15 cellular contexts compared by ENCODE assay signal in genomic region chr14:88985654-88986053, GRCh38.
DNase-seq lines count a peak whose midpoint lies in the region; ATAC-seq, FAIRE-seq and TF ChIP-seq lines count a peak whose summit lies in the region.
"Had no signal": no experiment of that assay in that cellular context is flagged by ENCODE, and none has a peak within 500 bp of the region (broad histone marks: within the 10 kb centered on the region; RNA-seq: fewer than 3 reads in every experiment).

No MANE protein-coding gene starts in this region.

- H3K4me1 Mint-ChIP-seq in astrocyte (ENCODE audit: low read depth, unreplicated experiment): peaks cover 16% of the 10 kb centered on the region

- H3K27me3 ChIP-seq in astrocyte (ENCODE audit: insufficient read depth, low read length) (no peaks in the 10 kb centered on the region), keratinocyte (ENCODE audit: control insufficient read depth, extremely low read depth, insufficient read depth, low read length) (no peaks in the 10 kb centered on the region)

- no peak for ATAC-seq in HG02678 (IDR thresholded peaks at IDR 0.05; ENCODE audit: unreplicated experiment)
- ATAC-seq: HepG2, Right ventricle myocardium inferior had no signal

- H3K4me2 ChIP-seq in astrocyte (ENCODE audit: low read length) (peak overlapping the region; percentile 32), keratinocyte (ENCODE audit: control insufficient read depth, extremely low read depth, insufficient read depth, low read depth, low read length) (no peak overlapping the region)

- dilution Hi-C loops in keratinocyte (cut with MboI; ENCODE audit: extremely low pct_ligation_motif_present, low sequenced_read_pairs): no loop called here

- no peaks in the 10 kb centered on the region for H3K27me3 Mint-ChIP-seq in astrocyte (ENCODE audit: low read depth, unreplicated experiment)

- H3K79me2 ChIP-seq in astrocyte (ENCODE audit: insufficient read depth, low read length) (no peaks in the 10 kb centered on the region), keratinocyte (ENCODE audit: control insufficient read depth, insufficient read depth, low read length) (no peaks in the 10 kb centered on the region)

- H3K4me3 Mint-ChIP-seq in astrocyte (ENCODE audit: unreplicated experiment): no peak overlapping the region
- H3K4me3 Mint-ChIP-seq: HFFc6 had no signal

- peaks cover 4% of the 10 kb centered on the region for H3K9me3 ChIP-seq in astrocyte (ENCODE audit: insufficient read depth, low read depth, low read length)
- H3K9me3 ChIP-seq in keratinocyte (ENCODE audit: control insufficient read depth, low read depth, low read length): peaks cover 12% of the 10 kb centered on the region

- peak; percentile 98 for DNase-seq in DMS 273 (lab: John Stamatoyannopoulos, UW; ENCODE audit: unreplicated experiment)
- DNase-seq in NCI-H524 (lab: John Stamatoyannopoulos, UW): peak; percentile 100
- DNase-seq in astrocyte (ENCODE audit: low read depth): no peak
- DNase-seq in keratinocyte (ENCODE audit: low read depth, low spot score): no peak
- DNase-seq in HuH-7.5 (ENCODE audit: low spot score): no peak
- DNase-seq in NCI-H1436 (lab: John Stamatoyannopoulos, UW): no peak
- DNase-seq: AML-193, COR-L47, NCI-H1048, NCI-H1694 had no signal

- no peak overlapping the region for H3K27ac Mint-ChIP-seq in astrocyte (ENCODE audit: unreplicated experiment)
- H3K27ac Mint-ChIP-seq: HFFc6 had no signal

- H3K9ac ChIP-seq in astrocyte (ENCODE audit: low read length) (no peak overlapping the region), keratinocyte (ENCODE audit: control insufficient read depth, extremely low read depth, insufficient read depth, low read length) (no peak overlapping the region)

- H4K20me1 ChIP-seq in astrocyte (ENCODE audit: insufficient read depth, low read length): no peaks in the 10 kb centered on the region
- no peaks in the 10 kb centered on the region for H4K20me1 ChIP-seq in keratinocyte (ENCODE audit: control insufficient read depth, extremely low read depth, insufficient read depth, low read length)

- FAIRE-seq in astrocyte (lab: Jason Lieb, UNC): no peak
- FAIRE-seq in keratinocyte (lab: Jason Lieb, UNC): no peak
- FAIRE-seq: H1, HepG2 had no signal

- peaks cover 5% of the 10 kb centered on the region for H3K9me3 Mint-ChIP-seq in astrocyte (ENCODE audit: unreplicated experiment)
- H3K9me3 Mint-ChIP-seq: HFFc6 had no signal

- H3K4me3 ChIP-seq in astrocyte (ENCODE audit: insufficient read depth, low read depth, low read length): no peak overlapping the region
- no peak overlapping the region for H3K4me3 ChIP-seq in keratinocyte (ENCODE audit: control insufficient read depth in 2 of 3, extremely low read depth in 1 of 3, insufficient read depth in 2 of 3, low read depth in 1 of 3, low read length in 3 of 3)

- H3K27ac ChIP-seq in astrocyte (ENCODE audit: low read depth, low read length) (peak overlapping the region; percentile 8), keratinocyte (ENCODE audit: control insufficient read depth, insufficient read depth, low read length) (peak overlapping the region; percentile 85)

- H3K4me1 ChIP-seq in astrocyte (ENCODE audit: insufficient read depth, low read length): peaks cover 23% of the 10 kb centered on the region
- peaks cover 44% of the 10 kb centered on the region for H3K4me1 ChIP-seq in keratinocyte (ENCODE audit: control insufficient read depth, extremely low read depth, insufficient read depth, low read length)

- peaks cover 3% of the 10 kb centered on the region for H3K36me3 Mint-ChIP-seq in astrocyte (ENCODE audit: low read depth, unreplicated experiment)

- no peak for TF ChIP-seq CTCF in astrocyte (IDR thresholded peaks at IDR 0.05; ENCODE audit: insufficient read depth, low read depth, low read length)
- TF ChIP-seq CTCF in keratinocyte (optimal IDR thresholded peaks at IDR 0.05 in 1 of 3, IDR thresholded peaks at IDR 0.05 in 1 of 3, conservative IDR thresholded peaks at IDR 0.05 in 1 of 3; ENCODE audit: extremely low read depth in 1 of 3, insufficient read depth in 2 of 3, low read length in 3 of 3): no peak

- H3K36me3 ChIP-seq in astrocyte (ENCODE audit: insufficient read depth, low read length) (no peaks in the 10 kb centered on the region), keratinocyte (ENCODE audit: control insufficient read depth in 2 of 2, extremely low read depth in 1 of 2, insufficient read depth in 2 of 2, low read length in 2 of 2) (no peaks in the 10 kb centered on the region)

- H3K9me1 ChIP-seq in keratinocyte (ENCODE audit: control insufficient read depth, extremely low read depth, insufficient read depth, low read length): no peaks in the 10 kb centered on the region

- no peak overlapping the region for H2AFZ ChIP-seq in astrocyte (ENCODE audit: low read depth, low read length)
- no peak overlapping the region for H2AFZ ChIP-seq in keratinocyte (ENCODE audit: control insufficient read depth, low read length)

Comparison
In these comparisons a context has a peak if more than half of its experiments do, and no peak if none do; other contexts are left out.
1. DNase-seq: peak in DMS 273 (single experiment) and NCI-H524 (2 of 2); none in astrocyte (single experiment), keratinocyte (single experiment), HuH-7.5 (single experiment) and NCI-H1436 (single experiment).